Comparison of ENCODE assay signal across 1 cellular context in genomic region chr16:28822520-28823290, GRCh38.
A peak's percentile ranks its signal among the peaks of the same experiment; 100 is the strongest.
TF ChIP-seq lines count a peak whose summit lies in the region.

Gene ATXN2L, plus strand, starts transcription at chr16:28822999. Its CDS starts 261 bp downstream, at chr16:28823260.

TF ChIP-seq in K562, 482 proteins besides CTCF, POLR2A, EP300 and RAD21 (continued from another document and continues in another):
- TF ChIP-seq ZBTB40 (IDR thresholded peaks at IDR 0.05) (peak; percentile 66; the same call in 1 of the 2 replicates), ZBTB40 (CRISPR knock-in tag; IDR thresholded peaks at IDR 0.05) (no peak), NFRKB (IDR thresholded peaks at IDR 0.05; ENCODE audit: low read depth) (0 out of 2 replicates have a peak, but pooled peaks have one; percentile 29), SRF (CRISPR knock-in tag; IDR thresholded peaks at IDR 0.05) (peak in 1 of 2 experiments; percentile 26; a peak in 1 of 4 replicates), NRF1 (conservative IDR thresholded peaks at IDR 0.05 in 1 of 2, IDR thresholded peaks at IDR 0.05 in 1 of 2) (peak; percentile 69 to 74), ZNF174 (CRISPR knock-in tag; IDR thresholded peaks at IDR 0.05) (no peak), ELF4 (CRISPR knock-in tag; IDR thresholded peaks at IDR 0.05) (peak; percentile 67; the same call in 1 of the 2 replicates), PML (IDR thresholded peaks at IDR 0.05; ENCODE audit: low read length) (peak; percentile 85), ATF4 (CRISPR knock-in tag; IDR thresholded peaks at IDR 0.05) (peak; percentile 52; the same call in 1 of the 2 replicates), ZBTB11 (CRISPR knock-in tag; IDR thresholded peaks at IDR 0.05) (peak in 2 of 3 experiments; percentile 23 to 43; a peak in 2 of 6 replicates), ZNF140 (CRISPR knock-in tag; IDR thresholded peaks at IDR 0.05) (no peak), POLR2AphosphoS5 (IDR thresholded peaks at IDR 0.05; ENCODE audit: control insufficient read depth, insufficient read depth, low read depth, low read length) (peak; percentile 86), ATF1 (CRISPR knock-in tag; IDR thresholded peaks at IDR 0.05) (peak; percentile 88), ATF1 (tag; IDR thresholded peaks at IDR 0.05) (peak; percentile 95), REST (CRISPR knock-in tag; IDR thresholded peaks at IDR 0.05; ENCODE audit: low read depth) (peak; percentile 80), ZNF316 (IDR thresholded peaks at IDR 0.05) (no peak), SIN3B (IDR thresholded peaks at IDR 0.05; ENCODE audit: low read depth) (peak; percentile 71), RAD51 (IDR thresholded peaks at IDR 0.05; ENCODE audit: borderline replicate concordance, low read depth) (no peak), NKRF (IDR thresholded peaks at IDR 0.05; ENCODE audit: borderline replicate concordance) (no peak), CBFA2T3 (IDR thresholded peaks at IDR 0.05) (0 out of 2 replicates have a peak, but pooled peaks have one; percentile 10), BRF1 (IDR thresholded peaks at IDR 0.05; ENCODE audit: borderline replicate concordance, extremely low read depth, insufficient read length) (no peak), SMARCC2 (IDR thresholded peaks at IDR 0.05; ENCODE audit: low read depth) (no peak), ZNF143 (CRISPR knock-in tag; IDR thresholded peaks at IDR 0.05) (peak; percentile 30; the same call in 1 of the 2 replicates), ARID4B (CRISPR knock-in tag; IDR thresholded peaks at IDR 0.05) (peak; percentile 75), ZNF280B (CRISPR knock-in tag; IDR thresholded peaks at IDR 0.05) (no peak)
